22 cellular contexts compared by ENCODE assay signal in the genomic region with DNA sequence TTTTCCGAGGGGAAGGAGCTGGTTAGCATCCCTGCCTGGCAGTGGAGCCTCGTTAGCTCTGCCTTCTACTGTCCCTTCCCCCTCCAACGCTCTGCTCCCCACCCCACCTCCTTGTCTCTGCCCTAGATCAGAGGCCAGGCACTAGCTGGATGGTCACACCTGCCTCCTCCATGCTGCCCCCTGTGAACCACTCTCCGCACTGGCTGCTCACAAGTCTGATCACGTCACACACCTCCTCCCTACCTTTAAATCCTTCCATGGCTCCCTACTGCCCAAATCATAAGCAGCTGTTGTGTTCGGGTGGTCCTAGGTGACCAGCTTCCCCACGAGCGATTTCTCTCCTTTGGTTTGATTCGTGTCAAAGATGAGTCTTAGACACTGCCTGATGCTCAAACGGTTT.
"Had no signal": no experiment of that assay in that cellular context is flagged by ENCODE, and none has a peak within 500 bp of the region (broad histone marks: within the 10 kb centered on the region; RNA-seq: fewer than 3 reads in every experiment).

No MANE protein-coding gene starts in this region.

- H3K4me3 Mint-ChIP-seq: activated B cell treated with CpG ODN at 0.5 μM for 24 hours; activated CD4-positive, alpha-beta memory T cell treated with anti-CD3 and anti-CD28 coated beads for 36 hours; activated CD8-positive, alpha-beta memory T cell treated with anti-CD3 and anti-CD28 coated beads, Interleukin-2, amount 10 ng/mL, durations not matched to agents 7 days and 5 days; activated naive CD8-positive, alpha-beta T cell treated with anti-CD3 and anti-CD28 coated beads, Interleukin-2, amount 10 ng/mL, durations not matched to agents 7 days and 5 days; activated T-helper 17 cell treated with anti-CD3 and anti-CD28 coated beads, Interleukin-2, amount 50 U/mL, for 72 hours; effector memory CD8-positive, alpha-beta T cell; naive thymus-derived CD4-positive, alpha-beta T cell; stimulated activated effector memory CD8-positive, alpha-beta T cell treated with anti-CD3 and anti-CD28 coated beads, Interleukin-12 subunit alpha, Interleukin-12 subunit beta, amount 100 ng/mL, for 72 hours; T-helper 2 cell treated with Interferon-gamma antibody and Interleukin-4, amounts not matched to agents 5 μg/mL and 100 μg/mL, for 36 hours had no signal

- H3K27ac Mint-ChIP-seq: activated CD4-positive, alpha-beta memory T cell treated with anti-CD3 and anti-CD28 coated beads for 36 hours; activated CD8-positive, alpha-beta memory T cell treated with anti-CD3 and anti-CD28 coated beads, Interleukin-2, amount 10 ng/mL, durations not matched to agents 7 days and 5 days; activated naive CD8-positive, alpha-beta T cell treated with anti-CD3 and anti-CD28 coated beads, Interleukin-2, amount 10 ng/mL, durations not matched to agents 7 days and 5 days; activated T-helper 17 cell treated with anti-CD3 and anti-CD28 coated beads, Interleukin-2, amount 50 U/mL, for 72 hours; naive thymus-derived CD4-positive, alpha-beta T cell; stimulated activated effector memory CD8-positive, alpha-beta T cell treated with anti-CD3 and anti-CD28 coated beads, Interleukin-12 subunit alpha, Interleukin-12 subunit beta, amount 100 ng/mL, for 72 hours; T-helper 2 cell treated with Interferon-gamma antibody and Interleukin-4, amounts not matched to agents 5 μg/mL and 100 μg/mL, for 36 hours had no signal

- H3K36me3 ChIP-seq: cardiac muscle cell, esophagus squamous epithelium, neutrophil, sigmoid colon, upper lobe of right lung had no signal

- DNase-seq: activated B cell treated with CpG ODN at 0.5 μM for 24 hours; activated CD4-positive, alpha-beta memory T cell treated with anti-CD3 and anti-CD28 coated beads for 36 hours; activated CD4-positive, alpha-beta T cell treated with anti-CD3 and anti-CD28 coated beads for 4 hours; activated CD8-positive, alpha-beta memory T cell treated with anti-CD3 and anti-CD28 coated beads, Interleukin-2, amount 10 ng/mL, durations not matched to agents 7 days and 5 days; activated naive CD4-positive, alpha-beta T cell; activated naive CD8-positive, alpha-beta T cell treated with anti-CD3 and anti-CD28 coated beads, Interleukin-2, amount 10 ng/mL, durations not matched to agents 7 days and 5 days; activated T-cell treated with anti-CD3 and anti-CD28 coated beads, Interleukin-2, amount 50 U/mL, for 1 hour; amygdala; dermis blood vessel endothelial cell; effector memory CD8-positive, alpha-beta T cell; esophagus squamous epithelium; left ventricle myocardium superior; naive thymus-derived CD4-positive, alpha-beta T cell; sigmoid colon; stimulated activated CD4-positive, alpha-beta T cell treated with anti-CD3 and anti-CD28 coated beads, Interleukin-4, amount 100 ng/mL, for 24 hours; upper lobe of right lung had no signal

- H3K27me3 ChIP-seq: cardiac muscle cell, esophagus squamous epithelium, neutrophil, sigmoid colon, upper lobe of right lung had no signal

- FAIRE-seq: TTC549 had no signal

- H3K4me3 ChIP-seq: cardiac muscle cell, esophagus squamous epithelium, sigmoid colon, upper lobe of right lung had no signal

- H3K4me1 ChIP-seq: esophagus squamous epithelium, sigmoid colon, upper lobe of right lung had no signal

- H3K27ac ChIP-seq: cardiac muscle cell, neutrophil, sigmoid colon, upper lobe of right lung had no signal

- ATAC-seq: activated CD8-positive, alpha-beta memory T cell treated with anti-CD3 and anti-CD28 coated beads, Interleukin-2, amount 10 ng/mL, durations not matched to agents 7 days and 5 days; activated T-helper 17 cell treated with anti-CD3 and anti-CD28 coated beads, Interleukin-2, amount 50 U/mL, for 72 hours; effector memory CD8-positive, alpha-beta T cell; left ventricle myocardium superior; naive thymus-derived CD4-positive, alpha-beta T cell; stimulated activated effector memory CD8-positive, alpha-beta T cell treated with anti-CD3 and anti-CD28 coated beads, Interleukin-12 subunit alpha, Interleukin-12 subunit beta, amount 100 ng/mL, for 72 hours; upper lobe of right lung had no signal

- H3K27me3 Mint-ChIP-seq: activated B cell treated with CpG ODN at 0.5 μM for 24 hours; activated CD4-positive, alpha-beta memory T cell treated with anti-CD3 and anti-CD28 coated beads for 36 hours; activated CD8-positive, alpha-beta memory T cell treated with anti-CD3 and anti-CD28 coated beads, Interleukin-2, amount 10 ng/mL, durations not matched to agents 7 days and 5 days; activated naive CD8-positive, alpha-beta T cell treated with anti-CD3 and anti-CD28 coated beads, Interleukin-2, amount 10 ng/mL, durations not matched to agents 7 days and 5 days; naive thymus-derived CD4-positive, alpha-beta T cell had no signal

- H3K36me3 Mint-ChIP-seq: stimulated activated effector memory CD8-positive, alpha-beta T cell treated with anti-CD3 and anti-CD28 coated beads, Interleukin-12 subunit alpha, Interleukin-12 subunit beta, amount 100 ng/mL, for 72 hours had no signal

- H3K9me3 ChIP-seq: neutrophil had no signal
